In genomic region chr5:16147179-16147900, GRCh38 we compare ENCODE assay signal across 33 cellular contexts. TPM values are rescaled to one million over a fixed set of nuclear protein-coding genes. Genes with fewer than 3 reads are reported as not detected.
"Had no signal": no experiment of that assay in that cellular context is flagged by ENCODE, and none has a peak within 500 bp of the region (broad histone marks: within the 10 kb centered on the region; RNA-seq: fewer than 3 reads in every experiment).

No MANE protein-coding gene starts in this region.

- H3K27me3 ChIP-seq: ascending aorta, body of pancreas, SJSA1 had no signal

- H3K36me3 ChIP-seq: ascending aorta, MG63, SJSA1 had no signal

- DNase-seq: activated CD4-positive, alpha-beta memory T cell treated with anti-CD3 and anti-CD28 coated beads for 36 hours; activated CD4-positive, alpha-beta T cell treated with anti-CD3 and anti-CD28 coated beads, Interleukin-2, amount 10 ng/mL, durations not matched to agents 7 days and 5 days; activated CD4-positive, CD25-positive, alpha-beta regulatory T cell; activated CD8-positive, alpha-beta memory T cell treated with anti-CD3 and anti-CD28 coated beads for 24 hours; activated effector memory CD4-positive, alpha-beta T cell treated with anti-CD3 and anti-CD28 coated beads, Interleukin-2, amount 50 U/mL, for 16 hours; activated naive CD4-positive, alpha-beta T cell treated with Interleukin-2 at 50 U/mL for 16 hours; activated naive CD8-positive, alpha-beta T cell treated with anti-CD3 and anti-CD28 coated beads, Interleukin-2, amount 50 U/mL, for 24 hours; activated T-cell treated with anti-CD3 and anti-CD28 coated beads, Interleukin-2, amount 50 U/mL, for 4 hours; amniotic stem cell; body of pancreas; MG63; MV-4-11; NCI-H1092 treated with DMSO at 0.1 percent for 48 hours; NCI-H1417 treated with DMSO at 0.1 percent for 48 hours; NCI-H1694; NCI-H2029; NCI-H2107; NCI-H524 treated with DMSO at 0.1 percent for 48 hours; NCI-H774; NK-92 treated with Interleukin-12 subunit alpha and Interleukin-12 subunit beta, amount 100 ng/mL, for 24 hours; OCI-M1; RPMI8226; SHP77; T-cell; T-helper 2 cell; T1000 had no signal

- H3K9me3 ChIP-seq: ascending aorta, body of pancreas, MG63, SJSA1 had no signal

- H3K4me1 Mint-ChIP-seq: activated CD4-positive, alpha-beta T cell treated with anti-CD3 and anti-CD28 coated beads, Interleukin-2, amount 10 ng/mL, durations not matched to agents 7 days and 5 days; activated naive CD8-positive, alpha-beta T cell treated with anti-CD3 and anti-CD28 coated beads, Interleukin-2, amount 50 U/mL, for 24 hours; central memory CD8-positive, alpha-beta T cell; T-cell had no signal

- H3K27me3 Mint-ChIP-seq: activated CD4-positive, alpha-beta memory T cell treated with anti-CD3 and anti-CD28 coated beads for 36 hours; activated CD4-positive, alpha-beta T cell treated with anti-CD3 and anti-CD28 coated beads, Interleukin-2, amount 10 ng/mL, durations not matched to agents 7 days and 5 days; activated naive CD8-positive, alpha-beta T cell treated with anti-CD3 and anti-CD28 coated beads, Interleukin-2, amount 50 U/mL, for 24 hours; central memory CD8-positive, alpha-beta T cell; T-cell had no signal

- H3K27ac ChIP-seq: ascending aorta, body of pancreas, SJSA1 had no signal

- ATAC-seq: activated naive CD4-positive, alpha-beta T cell treated with anti-CD3 and anti-CD28 coated beads, Interleukin-2, amount 50 U/mL, for 72 hours; activated naive CD8-positive, alpha-beta T cell treated with anti-CD3 and anti-CD28 coated beads, Interleukin-2, amount 50 U/mL, for 24 hours; activated T-cell treated with anti-CD3 and anti-CD28 coated beads, Interleukin-2, amount 50 U/mL, for 4 hours; body of pancreas; Panc1; T-cell had no signal

- H3K4me1 ChIP-seq: ascending aorta, body of pancreas, SJSA1 had no signal

- H3K4me3 ChIP-seq: ascending aorta, body of pancreas, MG63, SJSA1 had no signal

- FAIRE-seq: bronchial epithelial cell, TTC549 had no signal

- H3K36me3 Mint-ChIP-seq: activated CD4-positive, alpha-beta memory T cell treated with anti-CD3 and anti-CD28 coated beads for 36 hours; activated naive CD4-positive, alpha-beta T cell treated with anti-CD3 and anti-CD28 coated beads, Interleukin-2, amount 50 U/mL, for 72 hours; T-cell had no signal

- H3K27ac Mint-ChIP-seq: activated CD4-positive, alpha-beta memory T cell treated with anti-CD3 and anti-CD28 coated beads for 36 hours; activated CD4-positive, alpha-beta T cell treated with anti-CD3 and anti-CD28 coated beads, Interleukin-2, amount 10 ng/mL, durations not matched to agents 7 days and 5 days; activated naive CD4-positive, alpha-beta T cell treated with anti-CD3 and anti-CD28 coated beads, Interleukin-2, amount 50 U/mL, for 72 hours; activated naive CD8-positive, alpha-beta T cell treated with anti-CD3 and anti-CD28 coated beads, Interleukin-2, amount 50 U/mL, for 24 hours; T-cell had no signal

- H3K4me3 Mint-ChIP-seq: activated CD4-positive, alpha-beta memory T cell treated with anti-CD3 and anti-CD28 coated beads for 36 hours; activated CD4-positive, alpha-beta T cell treated with anti-CD3 and anti-CD28 coated beads, Interleukin-2, amount 10 ng/mL, durations not matched to agents 7 days and 5 days; activated naive CD8-positive, alpha-beta T cell treated with anti-CD3 and anti-CD28 coated beads, Interleukin-2, amount 50 U/mL, for 24 hours; activated T-cell treated with anti-CD3 and anti-CD28 coated beads, Interleukin-2, amount 50 U/mL, for 4 hours; central memory CD8-positive, alpha-beta T cell; T-cell had no signal

RNA-seq across cellular contexts. Expression of gene MARCHF11, which starts 32.3 kb away (rescaled TPM):
- total RNA-seq: activated CD4-positive, alpha-beta memory T cell treated with anti-CD3 and anti-CD28 coated beads for 36 hours; activated CD4-positive, alpha-beta T cell treated with anti-CD3 and anti-CD28 coated beads, Interleukin-2, amount 10 ng/mL, durations not matched to agents 7 days and 5 days; activated naive CD4-positive, alpha-beta T cell treated with anti-CD3 and anti-CD28 coated beads, Interleukin-2, amount 50 U/mL, for 72 hours; activated T-cell treated with anti-CD3 and anti-CD28 coated beads, Interleukin-2, amount 50 U/mL, for 4 hours; ascending aorta; body of pancreas; bronchial epithelial cell; SJSA1; T-cell had no signal
